In the genomic region with DNA sequence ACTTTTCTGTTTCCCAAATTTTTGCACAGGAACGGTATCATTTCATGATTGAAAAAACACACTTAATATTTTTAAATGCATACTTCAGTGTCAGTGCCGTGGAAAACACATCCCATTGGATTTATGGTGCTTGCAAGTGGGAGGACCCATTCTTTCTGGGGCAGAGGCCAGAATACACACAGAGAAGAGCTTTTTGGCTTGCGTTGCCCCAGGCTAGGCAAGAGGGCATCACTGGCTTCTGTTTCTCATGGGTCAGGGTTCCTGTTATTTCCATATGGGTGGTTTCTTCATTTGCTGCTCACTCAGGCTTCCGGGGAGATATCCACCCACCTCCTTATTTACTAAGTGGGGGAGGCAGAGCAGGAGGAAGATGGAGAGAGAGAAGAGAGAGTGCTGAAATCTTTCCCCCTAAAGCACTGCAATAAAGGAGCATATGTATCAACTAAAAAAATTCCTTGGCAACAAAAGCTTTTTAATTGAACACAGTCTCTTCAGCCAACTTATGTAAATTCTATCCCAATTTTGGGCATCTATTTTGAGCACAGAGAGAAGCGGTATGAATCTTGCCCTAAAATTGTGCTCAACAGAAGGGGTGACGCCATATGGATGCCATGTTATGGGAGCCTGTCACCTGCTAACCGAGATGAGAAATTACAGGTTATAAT, we compare ENCODE assay signal across 13 cellular contexts.
DNase-seq lines count a peak whose midpoint lies in the region; ATAC-seq and TF ChIP-seq lines count a peak whose summit lies in the region.
"Had no signal": no experiment of that assay in that cellular context is flagged by ENCODE, and none has a peak within 500 bp of the region (broad histone marks: within the 10 kb centered on the region; RNA-seq: fewer than 3 reads in every experiment).

No MANE protein-coding gene starts in this region.

- no peak overlapping the region for H3K27ac ChIP-seq in adrenal gland

- peak; percentile 13 for DNase-seq in Daoy (ENCODE audit: low read depth)
- DNase-seq in NCI-H1092 treated with DMSO at 0.1 percent for 48 hours (lab: John Stamatoyannopoulos, UW), result peak; percentile 69
- peak; percentile 62 for DNase-seq in inferior parietal cortex (ENCODE audit: extremely low spot score)
- peak; percentile 5 for DNase-seq in renal cortical epithelial cell (ENCODE audit: low read depth)
- DNase-seq in OCI-M2 (lab: John Stamatoyannopoulos, UW; ENCODE audit: unreplicated experiment), result no peak
- DNase-seq in adrenal gland, result no peak
- no peak for DNase-seq in mucosa of descending colon
- DNase-seq: C1 segment of cervical spinal cord, DMS53, GF-D8, NCI-H1417 treated with DMSO at 0.1 percent for 48 hours, NCI-H345 had no signal

- H3K36me3 ChIP-seq in adrenal gland (replicated peaks in 1 of 2) (no peaks in the 10 kb centered on the region), mucosa of descending colon (ENCODE audit: low read depth) (no peaks in the 10 kb centered on the region)

- H3K9me3 ChIP-seq in adrenal gland (replicated peaks in 1 of 3) (no peaks in the 10 kb centered on the region), mucosa of descending colon (no peaks in the 10 kb centered on the region)

- TF ChIP-seq CTCF in adrenal gland (IDR thresholded peaks at IDR 0.05) (no peak), mucosa of descending colon (IDR thresholded peaks at IDR 0.05) (no peak)

- WGBS in adrenal gland, 4 donors, result 47 to 50% (median 48%) methylated on average over 7 of the region's 7 CpGs

- H3K4me1 ChIP-seq in adrenal gland (replicated peaks in 1 of 2) (no peaks in the 10 kb centered on the region), mucosa of descending colon (ENCODE audit: low read depth) (no peaks in the 10 kb centered on the region)

- no peak for TF ChIP-seq POLR2A in adrenal gland (IDR thresholded peaks at IDR 0.05)

- intact Hi-C loops in adrenal gland (cut with DNase I) (no loop called here), mucosa of descending colon (cut with DNase I, micrococcal nuclease) (no loop called here)

- H3K4me3 ChIP-seq in adrenal gland (no peak overlapping the region), mucosa of descending colon (no peak overlapping the region)

- ATAC-seq in HG02973 (IDR thresholded peaks at IDR 0.05; ENCODE audit: unreplicated experiment) (no peak), mucosa of descending colon (no peak)

- H3K27me3 ChIP-seq in adrenal gland, result no peaks in the 10 kb centered on the region

Comparison
In these comparisons a context has a peak if more than half of its experiments do, and no peak if none do; other contexts are left out.
1. DNase-seq: peak in Daoy (single experiment), NCI-H1092 treated with DMSO at 0.1 percent for 48 hours (single experiment), inferior parietal cortex (single experiment) and renal cortical epithelial cell (single experiment); none in OCI-M2 (single experiment), adrenal gland (0 of 7) and mucosa of descending colon (0 of 3).